In the genomic region with DNA sequence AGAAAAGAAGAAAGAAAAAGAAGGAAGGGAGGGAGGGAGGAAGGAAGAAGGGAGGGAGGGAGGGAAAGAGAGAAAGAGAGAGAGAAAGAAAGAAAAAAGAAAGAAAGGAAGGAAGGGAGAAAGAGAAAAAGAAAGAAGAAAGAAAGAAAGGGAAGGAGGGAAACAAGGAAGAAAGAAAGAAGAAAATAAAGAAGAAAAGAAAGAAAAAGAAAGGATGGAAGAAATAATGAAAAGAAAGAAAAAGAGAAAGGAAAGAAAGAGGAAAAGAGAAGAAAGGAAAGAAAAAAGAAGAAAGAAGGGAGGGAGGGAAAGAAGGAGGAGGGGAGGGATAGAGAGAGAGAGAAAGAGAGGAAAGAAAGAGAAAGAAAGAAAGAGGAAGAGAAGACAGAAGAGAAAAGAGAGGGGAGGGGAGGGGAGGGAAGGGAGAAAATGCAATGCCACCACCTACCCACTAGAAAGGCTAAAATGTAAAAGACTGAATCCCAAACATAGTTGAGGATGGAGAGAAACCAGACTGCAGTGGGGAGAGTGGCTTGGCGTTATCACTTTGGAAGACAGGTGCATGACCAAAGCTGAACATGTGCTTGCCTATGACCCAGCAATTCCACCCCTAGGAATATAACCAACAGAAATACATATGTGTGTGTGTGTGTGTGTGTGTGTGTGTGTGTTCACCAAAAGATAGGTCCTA, we compare ENCODE assay signal across 18 cellular contexts.
A peak's percentile ranks its signal among the peaks of the same experiment; 100 is the strongest.
DNase-seq lines count a peak whose midpoint lies in the region; ATAC-seq, FAIRE-seq and TF ChIP-seq lines count a peak whose summit lies in the region.
"Had no signal": no experiment of that assay in that cellular context is flagged by ENCODE, and none has a peak within 500 bp of the region (broad histone marks: within the 10 kb centered on the region; RNA-seq: fewer than 3 reads in every experiment).

No MANE protein-coding gene starts in this region.

- no peak for TF ChIP-seq POLR2A in HepG2 (IDR thresholded peaks at IDR 0.05; ENCODE audit: insufficient read depth in 1 of 2, low read depth in 2 of 2, low read length in 2 of 2)
- no peak for TF ChIP-seq POLR2A in right lobe of liver (IDR thresholded peaks at IDR 0.05)
- no peak for TF ChIP-seq POLR2A in transverse colon (IDR thresholded peaks at IDR 0.05)

- in situ Hi-C loops in HepG2 (cut with HindIII; ENCODE audit: extremely low pct_ligation_motif_present, low pct_unique_long_range_greater_than_20kb) (no loop called here), transverse colon (cut with MboI; ENCODE audit: low pct_ligation_motif_present in 1 of 4, low pct_unique_long_range_greater_than_20kb in 1 of 4, low sequenced_read_pairs in 3 of 4) (no loop called here)

- H2AFZ ChIP-seq in HepG2 (ENCODE audit: low read length), result no peak overlapping the region

- TF ChIP-seq EP300 in HepG2 (IDR thresholded peaks at IDR 0.05; ENCODE audit: low read depth in 2 of 2, low read length in 2 of 2) (no peak), HepG2 (CRISPR knock-in tag; IDR thresholded peaks at IDR 0.05; ENCODE audit: borderline replicate concordance) (no peak), transverse colon (IDR thresholded peaks at IDR 0.05; ENCODE audit: low read depth) (no peak)

- POLR2A ChIA-PET in HepG2 (lab: Yijun Ruan, JAX), result no interaction called here

- TF ChIP-seq RAD21 in HepG2 (CRISPR knock-in tag; IDR thresholded peaks at IDR 0.05), result no peak

- H3K36me3 ChIP-seq in HepG2 (replicated peaks in 1 of 2; ENCODE audit: control insufficient read depth in 1 of 2, insufficient read depth in 2 of 2, low read length in 2 of 2), result no peaks in the 10 kb centered on the region
- no peaks in the 10 kb centered on the region for H3K36me3 ChIP-seq in right lobe of liver
- H3K36me3 ChIP-seq in WERI-Rb-1, result no peaks in the 10 kb centered on the region
- H3K36me3 ChIP-seq in transverse colon, result no peaks in the 10 kb centered on the region

- no peak overlapping the region for H3K4me3 ChIP-seq in HepG2 (replicated peaks in 1 of 3; ENCODE audit: insufficient read depth in 1 of 3, low read depth in 2 of 3, low read length in 3 of 3)
- H3K4me3 ChIP-seq in right lobe of liver, result no peak overlapping the region
- H3K4me3 ChIP-seq in WERI-Rb-1 (ENCODE audit: low read depth, low read length), result no peak overlapping the region
- H3K4me3 ChIP-seq in transverse colon, result no peak overlapping the region

- no peak for TF ChIP-seq CTCF in HepG2 (CRISPR knock-in tag; IDR thresholded peaks at IDR 0.05)
- TF ChIP-seq CTCF in right lobe of liver (IDR thresholded peaks at IDR 0.05), result no peak
- no peak for TF ChIP-seq CTCF in WERI-Rb-1 (IDR thresholded peaks at IDR 0.05; ENCODE audit: low read depth, low read length)
- TF ChIP-seq CTCF in transverse colon (IDR thresholded peaks at IDR 0.05), result no peak

- H3K27me3 ChIP-seq in HepG2 (ENCODE audit: control insufficient read depth in 1 of 2, insufficient read depth in 2 of 2, low read length in 2 of 2), result no peaks in the 10 kb centered on the region
- H3K27me3 ChIP-seq in right lobe of liver, result no peaks in the 10 kb centered on the region
- no peaks in the 10 kb centered on the region for H3K27me3 ChIP-seq in WERI-Rb-1 (ENCODE audit: insufficient read depth, low read depth, severe bottlenecking)
- H3K27me3 ChIP-seq in transverse colon, result no peaks in the 10 kb centered on the region

- no peaks in the 10 kb centered on the region for H3K9me3 ChIP-seq in HepG2 (ENCODE audit: low read length)
- H3K9me3 ChIP-seq in right lobe of liver, result no peaks in the 10 kb centered on the region
- no peaks in the 10 kb centered on the region for H3K9me3 ChIP-seq in WERI-Rb-1 (ENCODE audit: severe bottlenecking)
- no peaks in the 10 kb centered on the region for H3K9me3 ChIP-seq in transverse colon

- intact Hi-C loops in HepG2 (cut with micrococcal nuclease; ENCODE audit: unreplicated experiment), result no loop called here
- intact Hi-C loops in right lobe of liver (cut with DNase I), result no loop called here
- intact Hi-C loops in transverse colon (cut with DNase I; ENCODE audit: low total_unique reads), result no loop called here

- CTCF ChIA-PET in HepG2 (lab: Yijun Ruan, JAX; ENCODE audit: low intra/inter-chr PET ratio, low total read pairs), result no interaction called here

- no TSS peak for BruUV-seq in HepG2 (replicated peaks; lab: Mats Ljungman, UMichigan)

- H3K79me2 ChIP-seq in HepG2 (ENCODE audit: insufficient read depth, low read length), result no peaks in the 10 kb centered on the region

- H3K4me1 ChIP-seq in HepG2 (ENCODE audit: insufficient read depth, low read length) (peaks cover 50% of the 10 kb centered on the region), right lobe of liver (peaks cover 0 to 26% (median 10%) of the 10 kb centered on the region in 4 donors), transverse colon (peaks cover 20 to 41% (median 30%) of the 10 kb centered on the region in 4 donors)

- H3K9ac ChIP-seq in HepG2 (ENCODE audit: insufficient read depth, low read depth, low read length), result no peak overlapping the region

- WGBS in HepG2 (ENCODE audit: low lambda C conversion rate), result 50% methylated on average over 1 of the region's 1 CpG
- no CpG with 5 or more reads among the region's 1 CpG for WGBS in right lobe of liver (ENCODE audit: insufficient coverage, low coverage, low lambda C conversion rate, missing lambda C conversion rate)
- WGBS in transverse colon (ENCODE audit: low coverage in 1 of 2), 2 donors, result 80 to 83% methylated on average over 1 of the region's 1 CpG

- DNase-seq in HepG2 (ENCODE audit: low spot score), result no peak
- DNase-seq in right lobe of liver, result no peak
- DNase-seq in WERI-Rb-1, result no peak
- DNase-seq in mesenteric fat pad (ENCODE audit: low spot score), result peak; percentile 1
- DNase-seq in transverse colon, result peak; percentile 3
- no peak for DNase-seq in NCI-H2227 (lab: John Stamatoyannopoulos, UW; ENCODE audit: unreplicated experiment)
- no peak for DNase-seq in epidermal melanocyte (ENCODE audit: insufficient read length, low spot score)
- DNase-seq: ACHN, EL, H9, NCI-H1417, NCI-H1930, NCI-H2171, NCI-H510A, NCI-H82, SHP77 treated with DMSO at 0.1 percent for 48 hours had no signal

- ATAC-seq in HepG2 (no peak), right lobe of liver (no peak), HG03135 (IDR thresholded peaks at IDR 0.05; ENCODE audit: unreplicated experiment) (no peak)

- no peak overlapping the region for H3K27ac ChIP-seq in HepG2 (ENCODE audit: extremely low read length, insufficient read depth, low read length)
- no peak overlapping the region for H3K27ac ChIP-seq in right lobe of liver
- peak overlapping the region; percentile 89; the same call in 1 of the 2 replicates for H3K27ac ChIP-seq in WERI-Rb-1
- H3K27ac ChIP-seq in transverse colon, result no peak overlapping the region

- H3K4me2 ChIP-seq in HepG2 (ENCODE audit: low read depth, low read length), result no peak overlapping the region

- no peaks in the 10 kb centered on the region for H4K20me1 ChIP-seq in HepG2 (ENCODE audit: insufficient read depth, low read length)

- no peak for FAIRE-seq in HepG2 (lab: Jason Lieb, UNC)
- FAIRE-seq: RCC 7860 had no signal

TF ChIP-seq in HepG2, 621 proteins besides CTCF, POLR2A, EP300 and RAD21:
- TF ChIP-seq SAFB2 (CRISPR knock-in tag; IDR thresholded peaks at IDR 0.05; ENCODE audit: borderline replicate concordance, low read depth) (no peak), ZFAT (CRISPR knock-in tag; conservative IDR thresholded peaks at IDR 0.05) (no peak)
- TF ChIP-seq, protein P1, sequence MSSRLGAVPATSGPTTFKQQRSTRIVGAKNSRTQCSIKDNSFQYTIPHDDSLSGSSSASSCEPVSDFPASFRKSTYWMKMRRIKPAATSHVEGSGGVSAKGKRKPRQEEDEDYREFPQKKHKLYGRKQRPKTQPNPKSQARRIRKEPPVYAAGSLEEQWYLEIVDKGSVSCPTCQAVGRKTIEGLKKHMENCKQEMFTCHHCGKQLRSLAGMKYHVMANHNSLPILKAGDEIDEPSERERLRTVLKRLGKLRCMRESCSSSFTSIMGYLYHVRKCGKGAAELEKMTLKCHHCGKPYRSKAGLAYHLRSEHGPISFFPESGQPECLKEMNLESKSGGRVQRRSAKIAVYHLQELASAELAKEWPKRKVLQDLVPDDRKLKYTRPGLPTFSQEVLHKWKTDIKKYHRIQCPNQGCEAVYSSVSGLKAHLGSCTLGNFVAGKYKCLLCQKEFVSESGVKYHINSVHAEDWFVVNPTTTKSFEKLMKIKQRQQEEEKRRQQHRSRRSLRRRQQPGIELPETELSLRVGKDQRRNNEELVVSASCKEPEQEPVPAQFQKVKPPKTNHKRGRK (CRISPR knock-in tag; IDR thresholded peaks at IDR 0.05), result peak; percentile 71; the same call in 1 of the 2 replicates

Comparison
In these comparisons a context has a peak if more than half of its experiments do, and no peak if none do; other contexts are left out.
1. DNase-seq: peak in mesenteric fat pad (single experiment) and transverse colon (single experiment); none in HepG2 (single experiment), right lobe of liver (0 of 3), WERI-Rb-1 (single experiment), NCI-H2227 (single experiment) and epidermal melanocyte (single experiment).